Comparison of ENCODE assay signal across 34 cellular contexts in the genomic region with DNA sequence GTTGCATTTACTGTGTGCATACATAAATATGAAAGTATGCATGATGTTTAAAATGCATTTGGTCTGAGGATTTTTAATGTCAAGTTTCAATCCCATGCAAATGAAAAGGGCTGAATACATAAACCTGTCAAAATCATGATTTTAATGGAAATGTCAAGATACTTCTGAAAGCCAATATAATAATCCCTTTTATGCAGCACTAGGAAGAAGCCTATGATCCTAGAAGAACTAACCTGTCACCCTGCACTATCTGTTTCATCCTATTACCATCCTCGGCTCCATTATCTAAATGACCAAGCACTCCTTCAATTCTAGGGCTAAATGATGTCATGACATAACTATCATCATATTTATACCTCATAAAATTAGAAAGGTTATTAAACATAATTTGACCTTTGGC.
"Had no signal": no experiment of that assay in that cellular context is flagged by ENCODE, and none has a peak within 500 bp of the region (broad histone marks: within the 10 kb centered on the region; RNA-seq: fewer than 3 reads in every experiment).

No MANE protein-coding gene starts in this region.

- H3K27ac ChIP-seq: KMS-11 had no signal

- H3K9ac ChIP-seq: KMS-11 had no signal

- DNase-seq: Karpas-422, Kasumi-1, MG63, MM.1S, NCI-H1048, NCI-H1092, NCI-H1092 treated with DMSO at 0.1 percent for 48 hours, NCI-H1105, NCI-H1105 treated with DMSO at 0.1 percent for 48 hours, NCI-H1417, NCI-H1417 treated with DMSO at 0.1 percent for 48 hours, NCI-H1436, NCI-H1436 treated with DMSO at 0.1 percent for 48 hours, NCI-H146, NCI-H1694, NCI-H1694 treated with DMSO at 0.1 percent for 48 hours, NCI-H187, NCI-H187 treated with DMSO at 0.1 percent for 48 hours, NCI-H1930, NCI-H2029, NCI-H2029 treated with DMSO at 0.1 percent for 48 hours, NCI-H2081, NCI-H2081 treated with DMSO at 0.1 percent for 48 hours, NCI-H2107, NCI-H2171, NCI-H2171 treated with DMSO at 0.1 percent for 48 hours, NCI-H2227 treated with DMSO at 0.1 percent for 48 hours, NCI-H226, NCI-H345, NCI-H446, NCI-H446 treated with DMSO at 0.1 percent for 48 hours, NCI-H510A, NCI-H510A treated with DMSO at 0.1 percent for 48 hours had no signal

- H3K27me3 ChIP-seq: MG63 had no signal

- H3K4me2 ChIP-seq: KMS-11 had no signal

- H3K4me3 ChIP-seq: MG63 had no signal

- H3K9me3 ChIP-seq: MG63 had no signal

- H3K36me3 ChIP-seq: MG63 had no signal
